ENCODE assay signal across 2 cellular contexts in genomic region chr10:69070951-69071350, GRCh38.
A peak's percentile ranks its signal among the peaks of the same experiment; 100 is the strongest.
TF ChIP-seq lines count a peak whose summit lies in the region.

No MANE protein-coding gene starts in this region.

TF ChIP-seq in HepG2, 621 proteins besides CTCF, POLR2A, EP300 and RAD21:
- no peak for TF ChIP-seq ZNF556 (CRISPR knock-in tag; IDR thresholded peaks at IDR 0.05; ENCODE audit: borderline replicate concordance)
- no peak for TF ChIP-seq MXI1 (IDR thresholded peaks at IDR 0.05; ENCODE audit: borderline replicate concordance, low read depth, low read length)
- no peak for TF ChIP-seq THAP11 (CRISPR knock-in tag; IDR thresholded peaks at IDR 0.05)
- TF ChIP-seq ZNF121 (CRISPR knock-in tag; IDR thresholded peaks at IDR 0.05) = peak; percentile 51; the same call in 1 of the 2 replicates

TF ChIP-seq in K562, 482 proteins besides CTCF, POLR2A, EP300 and RAD21:
- TF ChIP-seq ZNF121 (CRISPR knock-in tag; conservative IDR thresholded peaks at IDR 0.05) (peak; percentile 85), USF2 (CRISPR knock-in tag; IDR thresholded peaks at IDR 0.05) (no peak), RBM25 (IDR thresholded peaks at IDR 0.05; ENCODE audit: low read depth, low read length, severe bottlenecking) (peak; percentile 57)
